12 cellular contexts compared by ENCODE assay signal in the genomic region with DNA sequence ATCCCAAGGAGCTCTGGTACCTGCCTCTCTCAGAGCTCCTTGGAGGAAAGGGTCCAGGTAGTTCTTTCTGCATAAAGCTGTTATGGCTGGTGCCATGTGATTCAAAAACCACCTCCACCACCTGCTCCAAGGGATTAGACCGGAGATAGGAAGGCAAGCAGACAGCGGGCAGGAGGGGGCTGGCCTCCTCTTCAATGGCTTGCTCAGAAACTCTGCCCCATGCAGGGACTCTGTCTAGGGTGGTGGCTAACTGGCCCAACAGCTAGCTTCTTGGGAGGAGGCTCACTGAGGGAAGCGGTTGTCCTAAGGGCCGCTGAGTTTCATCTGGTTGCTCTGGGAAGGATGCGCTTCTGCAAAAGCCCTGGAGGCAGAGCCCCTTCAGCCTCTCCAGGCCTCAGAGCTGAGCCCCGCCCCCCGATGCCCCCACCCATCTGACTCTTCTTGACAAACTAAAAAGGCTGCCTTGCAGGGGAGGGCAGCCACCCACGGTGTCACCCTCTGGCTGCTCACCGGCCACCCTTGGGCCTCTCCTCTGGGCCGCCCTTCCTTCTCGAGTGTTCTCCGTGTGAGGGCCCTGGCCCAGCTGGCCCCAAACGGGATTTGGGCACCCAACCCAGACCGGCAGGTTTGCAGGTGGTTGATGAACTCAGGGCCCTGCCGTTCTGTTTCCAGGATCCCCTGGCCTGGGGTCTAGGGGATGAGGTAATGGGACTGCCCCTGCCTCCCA.
DNase-seq lines count a peak whose midpoint lies in the region; ATAC-seq and TF ChIP-seq lines count a peak whose summit lies in the region.
"Had no signal": no experiment of that assay in that cellular context is flagged by ENCODE, and none has a peak within 500 bp of the region (broad histone marks: within the 10 kb centered on the region; RNA-seq: fewer than 3 reads in every experiment).

No MANE protein-coding gene starts in this region.

- peak; percentile 53 for DNase-seq in activated effector memory CD4-positive, alpha-beta T cell treated with anti-CD3 and anti-CD28 coated beads, Interleukin-2, amount 50 U/mL, for 16 hours
- DNase-seq in activated effector memory CD4-positive, alpha-beta T cell treated with Interleukin-2 at 50 U/mL for 16 hours = no peak
- DNase-seq in coronary artery (ENCODE audit: low spot score) = peak; percentile 62
- no peak for DNase-seq in neuronal stem cell (ENCODE audit: low spot score)
- no peak for DNase-seq in DMS114 treated with DMSO at 0.1 percent for 48 hours (lab: John Stamatoyannopoulos, UW; ENCODE audit: unreplicated experiment)
- DNase-seq in GM13976 (ENCODE audit: low spot score) = no peak
- DNase-seq: NCI-H187, RPMI8226, SIG-M5 had no signal

- no peak overlapping the region for H3K4ac ChIP-seq in neuronal stem cell (ENCODE audit: low read length)

- no peak overlapping the region for H3K23ac ChIP-seq in neuronal stem cell (ENCODE audit: low read depth, low read length, poor library complexity)

- H3K4me1 ChIP-seq in neuronal stem cell (ENCODE audit: control insufficient read depth in 2 of 2, insufficient read depth in 1 of 2, low read depth in 1 of 2, low read length in 2 of 2) = no peaks in the 10 kb centered on the region

- H3K79me1 ChIP-seq in neuronal stem cell (ENCODE audit: low read depth, low read length) = no peaks in the 10 kb centered on the region

- no peak overlapping the region for H2BK120ac ChIP-seq in neuronal stem cell (ENCODE audit: low read depth, low read length)

- H3K27ac ChIP-seq in coronary artery (no peak overlapping the region), neuronal stem cell (replicated peaks; ENCODE audit: low read length) (no peak overlapping the region)
- H3K27ac ChIP-seq: C4-2B had no signal

- no peak for TF ChIP-seq CTCF in coronary artery (IDR thresholded peaks at IDR 0.05)
- no peak for TF ChIP-seq CTCF in GM13976 (IDR thresholded peaks at IDR 0.05; ENCODE audit: borderline replicate concordance, control extremely low read depth, extremely low read depth, insufficient read depth, missing control alignments)

- no peaks in the 10 kb centered on the region for H3K36me3 ChIP-seq in neuronal stem cell (replicated peaks in 1 of 2; ENCODE audit: control insufficient read depth in 2 of 2, insufficient read depth in 2 of 2, low read length in 2 of 2)

- no peak overlapping the region for H2AFZ ChIP-seq in neuronal stem cell (ENCODE audit: low read length)

- H3K4me2 ChIP-seq in neuronal stem cell (ENCODE audit: insufficient read depth, low read length, poor library complexity, severe bottlenecking) = no peak overlapping the region
- H3K4me2 ChIP-seq: A549 had no signal

- H2BK5ac ChIP-seq in neuronal stem cell (ENCODE audit: low read length) = peak overlapping the region; percentile 4

- in situ Hi-C loops in GM13976 (cut with MboI; ENCODE audit: low sequenced_read_pairs, unreplicated experiment) = no loop called here

- H3K4me3 ChIP-seq in coronary artery = no peak overlapping the region
- no peak overlapping the region for H3K4me3 ChIP-seq in neuronal stem cell (ENCODE audit: low read length in 2 of 2)
- H3K4me3 ChIP-seq: A549 had no signal

- no peak overlapping the region for H3K18ac ChIP-seq in neuronal stem cell (ENCODE audit: low read length)

- H3K14ac ChIP-seq in neuronal stem cell (ENCODE audit: low read length) = no peak overlapping the region

- H2BK12ac ChIP-seq in neuronal stem cell (ENCODE audit: low read length) = no peak overlapping the region

- no peak overlapping the region for H2AK5ac ChIP-seq in neuronal stem cell (ENCODE audit: low read depth, low read length)

- no peak overlapping the region for H2BK15ac ChIP-seq in neuronal stem cell (ENCODE audit: low read length)

- H4K91ac ChIP-seq in neuronal stem cell (ENCODE audit: low read depth, low read length, poor library complexity) = no peak overlapping the region

- H3K27me3 ChIP-seq in neuronal stem cell (ENCODE audit: control insufficient read depth in 3 of 3, insufficient read depth in 3 of 3, low read depth in 1 of 3, low read length in 3 of 3) = peaks cover 0 to 6% (median 0%) of the 10 kb centered on the region in 3 experiments

- no peak overlapping the region for H4K8ac ChIP-seq in neuronal stem cell (ENCODE audit: low read depth, low read length)

- ATAC-seq in GM19035 (IDR thresholded peaks at IDR 0.05; ENCODE audit: unreplicated experiment) = no peak

- H3K9ac ChIP-seq in neuronal stem cell (ENCODE audit: low read depth, low read length, poor library complexity) = no peak overlapping the region

- peaks cover 0 to 2% of the 10 kb centered on the region in 2 donors for H3K9me3 ChIP-seq in neuronal stem cell (replicated peaks in 1 of 2; ENCODE audit: control insufficient read depth in 2 of 2, insufficient read depth in 1 of 2, low read depth in 1 of 2, low read length in 2 of 2)

- WGBS in neuronal stem cell (ENCODE audit: extremely low coverage in 2 of 2, insufficient read length in 2 of 2, insufficient replicate concordance in 1 of 2), 2 donors = no CpG with 5 or more reads among the region's 15 CpGs

Comparison
In these comparisons a context has a peak if more than half of its experiments do, and no peak if none do; other contexts are left out.
1. DNase-seq: peak in activated effector memory CD4-positive, alpha-beta T cell treated with anti-CD3 and anti-CD28 coated beads, Interleukin-2, amount 50 U/mL, for 16 hours (single experiment) and coronary artery (single experiment); none in activated effector memory CD4-positive, alpha-beta T cell treated with Interleukin-2 at 50 U/mL for 16 hours (single experiment), neuronal stem cell (single experiment), DMS114 treated with DMSO at 0.1 percent for 48 hours (single experiment) and GM13976 (single experiment).